1 cellular context compared by ENCODE assay signal in genomic region chr7:1939434-1940401, GRCh38.
TF ChIP-seq lines count a peak whose summit lies in the region.

No MANE protein-coding gene starts in this region.

TF ChIP-seq in WTC11, 78 proteins besides CTCF, POLR2A, EP300 and RAD21 (continued from another document):
- no peak for TF ChIP-seq ATF3 (CRISPR knock-in tag; conservative IDR thresholded peaks at IDR 0.05)
